In genomic region chr22:23591846-23592245, GRCh38 we compare ENCODE assay signal across 25 cellular contexts. TPM values are rescaled to one million over a fixed set of nuclear protein-coding genes. Genes with fewer than 3 reads are reported as not detected.
"Had no signal": no experiment of that assay in that cellular context is flagged by ENCODE, and none has a peak within 500 bp of the region (broad histone marks: within the 10 kb centered on the region; RNA-seq: fewer than 3 reads in every experiment).

No MANE protein-coding gene starts in this region.

- H3K27me3 ChIP-seq: hepatocyte, neutrophil, right lobe of liver, testis, vagina had no signal

- H3K4me3 Mint-ChIP-seq: activated CD4-positive, alpha-beta memory T cell treated with anti-CD3 and anti-CD28 coated beads, Interleukin-2, amount 10 ng/mL, durations not matched to agents 7 days and 5 days; activated CD4-positive, alpha-beta T cell treated with anti-CD3 and anti-CD28 coated beads, Interleukin-2, amount 10 ng/mL, durations not matched to agents 24 days and 14 days; activated naive CD4-positive, alpha-beta T cell treated with anti-CD3 and anti-CD28 coated beads for 36 hours; activated naive CD8-positive, alpha-beta T cell treated with anti-CD3 and anti-CD28 coated beads, Interleukin-2, amount 10 ng/mL, durations not matched to agents 7 days and 5 days; activated T-cell treated with anti-CD3 and anti-CD28 coated beads, Interleukin-2, amount 50 U/mL, for 72 hours; mesothelial cell of epicardium; naive thymus-derived CD8-positive, alpha-beta T cell; stimulated activated memory B cell treated with anti-CD40 and anti-IgM and Interleukin-4, amounts not matched to agents 10 μg/mL and 1 μg/mL and 100 μg/mL, for 72 hours; T-helper 2 cell treated with Interferon-gamma antibody and Interleukin-4, amounts not matched to agents 5 μg/mL and 100 μg/mL, for 36 hours; type B pancreatic cell had no signal

- H3K79me2 ChIP-seq: hepatocyte, parathyroid adenoma had no signal

- H3K27ac ChIP-seq: foreskin keratinocyte, hepatocyte, left ventricle myocardium inferior, neutrophil, parathyroid adenoma, right lobe of liver, skin epidermis, testis, vagina, VCaP had no signal

- FAIRE-seq: bronchial epithelial cell had no signal

- H3K9me3 ChIP-seq: left ventricle myocardium inferior, neutrophil, right lobe of liver, testis, vagina had no signal

- H3K27ac Mint-ChIP-seq: activated CD4-positive, alpha-beta memory T cell treated with anti-CD3 and anti-CD28 coated beads, Interleukin-2, amount 10 ng/mL, durations not matched to agents 7 days and 5 days; activated CD4-positive, alpha-beta T cell treated with anti-CD3 and anti-CD28 coated beads, Interleukin-2, amount 10 ng/mL, durations not matched to agents 24 days and 14 days; activated naive CD4-positive, alpha-beta T cell treated with anti-CD3 and anti-CD28 coated beads for 36 hours; activated T-cell treated with anti-CD3 and anti-CD28 coated beads, Interleukin-2, amount 50 U/mL, for 72 hours; mesothelial cell of epicardium; stimulated activated memory B cell treated with anti-CD40 and anti-IgM and Interleukin-4, amounts not matched to agents 10 μg/mL and 1 μg/mL and 100 μg/mL, for 72 hours; T-helper 2 cell treated with Interferon-gamma antibody and Interleukin-4, amounts not matched to agents 5 μg/mL and 100 μg/mL, for 36 hours; type B pancreatic cell had no signal

- H3K4me1 Mint-ChIP-seq: activated CD4-positive, alpha-beta T cell treated with anti-CD3 and anti-CD28 coated beads, Interleukin-2, amount 10 ng/mL, durations not matched to agents 24 days and 14 days had no signal

- H3K4me3 ChIP-seq: hepatocyte, left ventricle myocardium inferior, right lobe of liver, skin epidermis, testis, vagina had no signal

- H3K36me3 ChIP-seq: left ventricle myocardium inferior, neutrophil, right lobe of liver, vagina had no signal

- H3K36me3 Mint-ChIP-seq: activated naive CD8-positive, alpha-beta T cell treated with anti-CD3 and anti-CD28 coated beads, Interleukin-2, amount 10 ng/mL, durations not matched to agents 7 days and 5 days; stimulated activated memory B cell treated with anti-CD40 and anti-IgM and Interleukin-4, amounts not matched to agents 10 μg/mL and 1 μg/mL and 100 μg/mL, for 72 hours; type B pancreatic cell had no signal

- H2AFZ ChIP-seq: hepatocyte, parathyroid adenoma had no signal

- H3K4me1 ChIP-seq: foreskin keratinocyte, left ventricle myocardium inferior, parathyroid adenoma, right lobe of liver, vagina had no signal

- H3K9ac ChIP-seq: parathyroid adenoma had no signal

- DNase-seq: cerebellar nuclear complex, cortex of kidney had no signal

- H3K9me3 Mint-ChIP-seq: activated CD4-positive, alpha-beta memory T cell treated with anti-CD3 and anti-CD28 coated beads, Interleukin-2, amount 10 ng/mL, durations not matched to agents 7 days and 5 days; activated CD4-positive, alpha-beta T cell treated with anti-CD3 and anti-CD28 coated beads, Interleukin-2, amount 10 ng/mL, durations not matched to agents 24 days and 14 days; activated naive CD4-positive, alpha-beta T cell treated with anti-CD3 and anti-CD28 coated beads for 36 hours; activated naive CD8-positive, alpha-beta T cell treated with anti-CD3 and anti-CD28 coated beads, Interleukin-2, amount 10 ng/mL, durations not matched to agents 7 days and 5 days; activated T-cell treated with anti-CD3 and anti-CD28 coated beads, Interleukin-2, amount 50 U/mL, for 72 hours; stimulated activated memory B cell treated with anti-CD40 and anti-IgM and Interleukin-4, amounts not matched to agents 10 μg/mL and 1 μg/mL and 100 μg/mL, for 72 hours; T-helper 2 cell treated with Interferon-gamma antibody and Interleukin-4, amounts not matched to agents 5 μg/mL and 100 μg/mL, for 36 hours had no signal

- H3K4me2 ChIP-seq: hepatocyte had no signal

RNA-seq across cellular contexts. Expression of gene IGLL1, which starts 11.8 kb away (rescaled TPM):
- total RNA-seq: activated CD4-positive, alpha-beta T cell treated with anti-CD3 and anti-CD28 coated beads, Interleukin-2, amount 10 ng/mL, durations not matched to agents 24 days and 14 days; activated naive CD4-positive, alpha-beta T cell treated with anti-CD3 and anti-CD28 coated beads for 36 hours; activated naive CD8-positive, alpha-beta T cell treated with anti-CD3 and anti-CD28 coated beads, Interleukin-2, amount 10 ng/mL, durations not matched to agents 7 days and 5 days; activated T-cell treated with anti-CD3 and anti-CD28 coated beads, Interleukin-2, amount 50 U/mL, for 72 hours; bronchial epithelial cell; foreskin keratinocyte; hepatocyte; left ventricle myocardium inferior; lung microvascular endothelial cell; mesothelial cell of epicardium; naive thymus-derived CD8-positive, alpha-beta T cell; right lobe of liver; vagina had no signal
- polyA plus RNA-seq: esophagus; foreskin keratinocyte; hepatocyte; naive thymus-derived CD8-positive, alpha-beta T cell had no signal

RNA-seq across cellular contexts. Expression of gene DRICH1, which starts 40.3 kb away (rescaled TPM):
- total RNA-seq: bronchial epithelial cell, hepatocyte, left ventricle myocardium inferior, lung microvascular endothelial cell, vagina had no signal
- polyA plus RNA-seq: hepatocyte; naive thymus-derived CD8-positive, alpha-beta T cell had no signal
